Comparison of ENCODE assay signal across 5 cellular contexts in the genomic region with DNA sequence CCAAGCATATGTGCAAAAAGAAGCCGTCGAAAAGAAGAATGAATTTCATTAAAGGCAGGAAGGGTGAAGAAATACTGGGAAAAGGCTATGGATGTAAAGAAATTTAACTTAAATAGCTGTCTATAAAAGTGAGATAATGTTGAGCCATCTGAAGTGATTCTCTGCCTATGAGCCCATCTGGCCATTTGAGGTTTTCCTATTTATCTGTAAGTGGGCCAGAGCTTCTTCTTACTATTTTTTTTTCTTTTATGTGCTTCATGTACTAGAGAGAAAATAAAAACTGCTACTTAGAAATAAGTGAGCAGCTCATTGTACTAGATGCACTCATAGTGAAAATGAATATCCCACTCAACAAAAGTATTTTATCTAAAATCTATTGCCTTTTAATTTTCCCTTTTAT.
"Had no signal": no experiment of that assay in that cellular context is flagged by ENCODE, and none has a peak within 500 bp of the region (broad histone marks: within the 10 kb centered on the region; RNA-seq: fewer than 3 reads in every experiment).

No MANE protein-coding gene starts in this region.

- H3K4me1 Mint-ChIP-seq: GM23338, H9 had no signal

- DNase-seq: H9, HCEC 1CT, IMR-90 had no signal

- H3K4me3 Mint-ChIP-seq: GM23338, H9 had no signal

- ATAC-seq: GM23338, K562 had no signal

- H3K27ac Mint-ChIP-seq: GM23338, H9 had no signal
